Comparison of ENCODE assay signal across 1 cellular context in the genomic region with DNA sequence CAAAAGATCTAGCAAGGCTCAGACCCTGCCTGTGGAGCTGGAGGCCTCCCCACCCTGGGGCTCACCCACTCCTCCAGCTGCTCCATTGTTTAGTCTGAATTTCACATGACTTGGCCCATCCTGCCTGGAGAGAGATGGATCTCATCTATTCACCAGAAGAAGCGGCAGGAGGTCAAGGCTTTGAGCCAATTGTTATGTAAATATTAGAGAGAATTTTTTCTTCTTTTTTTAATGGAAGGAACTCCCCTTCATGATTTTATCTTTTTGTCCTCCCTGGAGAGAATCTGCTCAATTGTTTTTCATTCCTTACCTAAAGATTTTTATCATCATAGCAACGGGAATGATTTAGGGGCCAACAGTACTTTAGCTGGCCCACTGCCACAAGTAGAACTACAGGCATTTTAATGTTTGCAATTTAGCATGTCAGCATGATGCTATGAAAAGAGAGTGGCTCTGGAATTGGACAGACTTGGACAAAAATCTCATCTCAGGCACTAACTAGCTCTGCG.
TF ChIP-seq lines count a peak whose summit lies in the region.

No MANE protein-coding gene starts in this region.

TF ChIP-seq in IMR-90, 13 proteins besides CTCF, POLR2A, EP300 and RAD21:
- TF ChIP-seq USF2 (IDR thresholded peaks at IDR 0.05; ENCODE audit: low read depth, low read length) (no peak), FOS (IDR thresholded peaks at IDR 0.05; ENCODE audit: low read depth, low read length) (no peak), MXI1 (IDR thresholded peaks at IDR 0.05; ENCODE audit: borderline replicate concordance, low read depth, low read length) (no peak), RFX5 (IDR thresholded peaks at IDR 0.05; ENCODE audit: low read depth, low read length) (no peak), MAZ (IDR thresholded peaks at IDR 0.05; ENCODE audit: borderline replicate concordance, low read depth, low read length) (no peak), CEBPB (IDR thresholded peaks at IDR 0.05; ENCODE audit: low read depth, low read length) (no peak), SMC3 (IDR thresholded peaks at IDR 0.05; ENCODE audit: low read depth, low read length) (no peak), MAFK (IDR thresholded peaks at IDR 0.05; ENCODE audit: low read depth, low read length) (no peak), RCOR1 (IDR thresholded peaks at IDR 0.05; ENCODE audit: insufficient replicate concordance, low read length) (no peak), BHLHE40 (IDR thresholded peaks at IDR 0.05; ENCODE audit: low read depth, low read length) (no peak), CHD1 (IDR thresholded peaks at IDR 0.05; ENCODE audit: low read depth, low read length) (no peak), NFE2L2 (IDR thresholded peaks at IDR 0.05; ENCODE audit: low read depth, low read length) (no peak; the same call in 1 of the 2 replicates)
- TF ChIP-seq, protein P1, sequence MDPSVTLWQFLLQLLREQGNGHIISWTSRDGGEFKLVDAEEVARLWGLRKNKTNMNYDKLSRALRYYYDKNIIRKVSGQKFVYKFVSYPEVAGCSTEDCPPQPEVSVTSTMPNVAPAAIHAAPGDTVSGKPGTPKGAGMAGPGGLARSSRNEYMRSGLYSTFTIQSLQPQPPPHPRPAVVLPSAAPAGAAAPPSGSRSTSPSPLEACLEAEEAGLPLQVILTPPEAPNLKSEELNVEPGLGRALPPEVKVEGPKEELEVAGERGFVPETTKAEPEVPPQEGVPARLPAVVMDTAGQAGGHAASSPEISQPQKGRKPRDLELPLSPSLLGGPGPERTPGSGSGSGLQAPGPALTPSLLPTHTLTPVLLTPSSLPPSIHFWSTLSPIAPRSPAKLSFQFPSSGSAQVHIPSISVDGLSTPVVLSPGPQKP (IDR thresholded peaks at IDR 0.05; ENCODE audit: borderline replicate concordance, low read depth, low read length) = no peak
